Comparison of ENCODE assay signal across 11 cellular contexts in genomic region chr14:83196235-83196634, GRCh38.
"Had no signal": no experiment of that assay in that cellular context is flagged by ENCODE, and none has a peak within 500 bp of the region (broad histone marks: within the 10 kb centered on the region; RNA-seq: fewer than 3 reads in every experiment).

No MANE protein-coding gene starts in this region.

- H3K4me1 Mint-ChIP-seq: activated B cell treated with CpG ODN at 0.5 μM for 24 hours; activated CD4-positive, alpha-beta T cell treated with anti-CD3 and anti-CD28 coated beads, Interleukin-2, amount 10 ng/mL, durations not matched to agents 24 days and 14 days; activated naive CD4-positive, alpha-beta T cell treated with anti-CD3 and anti-CD28 coated beads, Interleukin-2, amount 10 ng/mL, durations not matched to agents 7 days and 5 days; activated T-helper 17 cell treated with anti-CD3 and anti-CD28 coated beads, Interleukin-2, amount 50 U/mL, for 72 hours had no signal

- H2AFZ ChIP-seq: hepatocyte had no signal

- ATAC-seq: activated T-helper 17 cell treated with anti-CD3 and anti-CD28 coated beads, Interleukin-2, amount 50 U/mL, for 72 hours had no signal

- DNase-seq: activated B cell treated with CpG ODN at 0.5 μM for 24 hours; activated CD4-positive, alpha-beta T cell treated with anti-CD3 and anti-CD28 coated beads, Interleukin-2, amount 10 ng/mL, durations not matched to agents 24 days and 14 days; activated naive CD4-positive, alpha-beta T cell treated with anti-CD3 and anti-CD28 coated beads, Interleukin-2, amount 10 ng/mL, durations not matched to agents 7 days and 5 days; adrenal gland; dorsolateral prefrontal cortex; kidney glomerular epithelial cell; retina; stimulated activated CD4-positive, alpha-beta T cell treated with anti-CD3 and anti-CD28 coated beads, Interleukin-4, amount 100 ng/mL, for 4 hours had no signal

- H3K27ac Mint-ChIP-seq: activated B cell treated with CpG ODN at 0.5 μM for 24 hours; activated CD4-positive, alpha-beta T cell treated with anti-CD3 and anti-CD28 coated beads, Interleukin-2, amount 10 ng/mL, durations not matched to agents 24 days and 14 days; activated naive CD4-positive, alpha-beta T cell treated with anti-CD3 and anti-CD28 coated beads, Interleukin-2, amount 10 ng/mL, durations not matched to agents 7 days and 5 days; activated T-helper 17 cell treated with anti-CD3 and anti-CD28 coated beads, Interleukin-2, amount 50 U/mL, for 72 hours; T-helper 1 cell treated with Interleukin-12 subunit alpha and Interleukin-12 subunit beta and Interleukin-4 antibody, amounts not matched to agents 30 μg/mL and 1 μg/mL, for 36 hours had no signal

- H3K27me3 Mint-ChIP-seq: activated B cell treated with CpG ODN at 0.5 μM for 24 hours; activated CD4-positive, alpha-beta T cell treated with anti-CD3 and anti-CD28 coated beads, Interleukin-2, amount 10 ng/mL, durations not matched to agents 24 days and 14 days; activated naive CD4-positive, alpha-beta T cell treated with anti-CD3 and anti-CD28 coated beads, Interleukin-2, amount 10 ng/mL, durations not matched to agents 7 days and 5 days; activated T-helper 17 cell treated with anti-CD3 and anti-CD28 coated beads, Interleukin-2, amount 50 U/mL, for 72 hours had no signal

- H3K27ac ChIP-seq: adrenal gland, dorsolateral prefrontal cortex, hepatocyte had no signal

- H3K9me3 ChIP-seq: adrenal gland had no signal

- H3K4me3 Mint-ChIP-seq: activated B cell treated with CpG ODN at 0.5 μM for 24 hours; activated CD4-positive, alpha-beta T cell treated with anti-CD3 and anti-CD28 coated beads, Interleukin-2, amount 10 ng/mL, durations not matched to agents 24 days and 14 days; activated naive CD4-positive, alpha-beta T cell treated with anti-CD3 and anti-CD28 coated beads, Interleukin-2, amount 10 ng/mL, durations not matched to agents 7 days and 5 days; activated T-helper 17 cell treated with anti-CD3 and anti-CD28 coated beads, Interleukin-2, amount 50 U/mL, for 72 hours; T-helper 1 cell treated with Interleukin-12 subunit alpha and Interleukin-12 subunit beta and Interleukin-4 antibody, amounts not matched to agents 30 μg/mL and 1 μg/mL, for 36 hours had no signal

- H3K36me3 ChIP-seq: adrenal gland had no signal

- H3K27me3 ChIP-seq: adrenal gland, dorsolateral prefrontal cortex, hepatocyte had no signal

- H3K4me1 ChIP-seq: adrenal gland had no signal

- H3K4me2 ChIP-seq: hepatocyte had no signal

- H3K4me3 ChIP-seq: adrenal gland, dorsolateral prefrontal cortex, hepatocyte had no signal

- H3K36me3 Mint-ChIP-seq: activated naive CD4-positive, alpha-beta T cell treated with anti-CD3 and anti-CD28 coated beads, Interleukin-2, amount 10 ng/mL, durations not matched to agents 7 days and 5 days had no signal
